Comparison of ENCODE assay signal across 8 cellular contexts in the genomic region with DNA sequence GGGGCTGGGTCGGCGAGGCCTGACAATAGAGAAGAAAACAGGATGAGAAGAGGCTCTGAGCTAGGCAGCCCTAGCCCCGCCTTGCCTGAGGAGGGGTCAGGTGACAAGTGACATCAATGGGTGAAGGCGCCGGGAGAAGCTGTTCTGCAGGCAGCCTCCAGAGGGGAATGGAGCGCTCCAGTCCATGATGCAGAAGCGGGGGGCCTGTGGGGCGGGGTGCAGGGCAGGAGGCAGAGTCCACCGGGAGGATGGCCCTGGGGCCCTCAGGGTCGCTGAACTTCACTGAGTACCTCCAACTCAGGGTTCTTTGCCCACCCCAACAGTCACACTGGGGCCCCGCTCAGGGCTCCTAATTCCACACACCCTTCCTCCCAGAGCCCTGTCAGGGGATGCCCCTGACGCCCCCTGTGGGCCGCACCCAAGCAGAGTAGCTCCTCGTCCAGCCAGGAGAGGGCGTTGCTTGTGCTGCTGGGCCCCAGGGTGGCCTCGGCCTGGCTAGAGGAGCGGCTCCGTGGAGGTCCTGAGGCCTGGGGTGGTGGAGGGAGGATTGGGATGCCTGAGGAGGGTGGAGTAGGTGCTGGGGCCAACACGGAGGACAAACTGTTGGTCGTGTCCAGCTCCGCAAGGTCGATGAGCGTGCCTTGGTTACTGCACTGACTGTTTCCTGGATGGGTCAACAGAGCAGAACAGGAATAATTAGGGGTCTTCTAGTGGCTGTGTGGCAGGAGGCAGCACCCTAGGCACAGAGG. TPM values are rescaled to one million over a fixed set of nuclear protein-coding genes. Genes with fewer than 3 reads are reported as not detected.
DNase-seq lines count a peak whose midpoint lies in the region; ATAC-seq and TF ChIP-seq lines count a peak whose summit lies in the region.

No MANE protein-coding gene starts in this region.

- H3K4me3 Mint-ChIP-seq in CD8-positive, alpha-beta T cell, result peak overlapping the region; percentile 8

- no peak overlapping the region for H3K4me3 ChIP-seq in CD8-positive, alpha-beta T cell (ENCODE audit: low read depth, low read length)
- no peak overlapping the region for H3K4me3 ChIP-seq in RWPE2 (ENCODE audit: severe bottlenecking)

- no peak for TF ChIP-seq POLR2A in GM18505 (IDR thresholded peaks at IDR 0.05; ENCODE audit: borderline replicate concordance, extremely low read depth, insufficient read depth, insufficient read length)

- CTCF ChIA-PET in CD8-positive, alpha-beta T cell (lab: Charles Lee), result interaction anchor here (0.9 to 6.0 kb wide), 8 partner anchors 9 to 172 kb away, joined by 3 to 38 read pairs (median 4); no protein-coding TSS in a partner anchor

- intact Hi-C loops in CD8-positive, alpha-beta T cell (cut with DNase I, micrococcal nuclease), result no loop called here

- POLR2A ChIA-PET in CD8-positive, alpha-beta T cell (lab: Charles Lee), result interaction anchor here (0.6 to 1.1 kb wide), 3 partner anchors 20 to 34 kb away, joined by 3 read pairs; no protein-coding TSS in a partner anchor

- peak overlapping the region; percentile 55 for H3K27ac Mint-ChIP-seq in CD8-positive, alpha-beta T cell

- H3K4me1 ChIP-seq in CD8-positive, alpha-beta T cell (ENCODE audit: insufficient read depth, low read length), result peaks cover 6% of the 10 kb centered on the region
- H3K4me1 ChIP-seq in RWPE2 (ENCODE audit: insufficient read depth, poor library complexity, severe bottlenecking), result no peaks in the 10 kb centered on the region

- H3K27me3 ChIP-seq in CD8-positive, alpha-beta T cell (ENCODE audit: insufficient read depth, low read length), result no peaks in the 10 kb centered on the region
- no peaks in the 10 kb centered on the region for H3K27me3 ChIP-seq in RWPE2 (ENCODE audit: insufficient read depth, poor library complexity, severe bottlenecking)

- H3K27ac ChIP-seq in CD8-positive, alpha-beta T cell (ENCODE audit: low read depth, low read length), result no peak overlapping the region
- H3K27ac ChIP-seq in RWPE2 (ENCODE audit: poor library complexity, severe bottlenecking), result no peak overlapping the region
- H3K27ac ChIP-seq in angular gyrus (ENCODE audit: low read depth, low read length), result peak overlapping the region; percentile 37

- DNase-seq in CD8-positive, alpha-beta T cell, result peak in 3 of 7 experiments; percentile 29 to 50 (median 36)
- DNase-seq in HT1080 (ENCODE audit: low read depth) (peak; percentile 20), RWPE2 (ENCODE audit: low spot score) (no peak), left kidney (ENCODE audit: low read depth, low spot score) (peak; percentile 65), superior temporal gyrus (ENCODE audit: extremely low spot score) (peak; percentile 49)

- no peaks in the 10 kb centered on the region for H3K27me3 Mint-ChIP-seq in CD8-positive, alpha-beta T cell (ENCODE audit: low read depth)

- peaks cover 73% of the 10 kb centered on the region for H3K36me3 ChIP-seq in CD8-positive, alpha-beta T cell (ENCODE audit: insufficient read depth, low read length)
- H3K36me3 ChIP-seq in RWPE2 (ENCODE audit: low read depth), result peaks cover 90% of the 10 kb centered on the region

- H3K36me3 Mint-ChIP-seq in CD8-positive, alpha-beta T cell, result peaks cover 83% of the 10 kb centered on the region

- TF ChIP-seq CTCF in CD8-positive, alpha-beta T cell (IDR thresholded peaks at IDR 0.05), result peak; percentile 46
- TF ChIP-seq CTCF in RWPE2 (IDR thresholded peaks at IDR 0.05; ENCODE audit: poor library complexity, severe bottlenecking), result peak; percentile 41

- H3K9me3 Mint-ChIP-seq in CD8-positive, alpha-beta T cell, result no peaks in the 10 kb centered on the region

- H3K4me1 Mint-ChIP-seq in CD8-positive, alpha-beta T cell (ENCODE audit: low read depth), result peaks cover 29% of the 10 kb centered on the region

- peak; percentile 13 for ATAC-seq in CD8-positive, alpha-beta T cell
- ATAC-seq in RWPE2 (ENCODE audit: low read depth), result peak; percentile 17; the same call in 2 of the 3 replicates
- no peak for ATAC-seq in GM18505 (IDR thresholded peaks at IDR 0.05; ENCODE audit: unreplicated experiment)
- no peak for ATAC-seq in GM21528 (IDR thresholded peaks at IDR 0.05; ENCODE audit: low FRiP score, unreplicated experiment)

- H3K9me3 ChIP-seq in CD8-positive, alpha-beta T cell (ENCODE audit: low read length), result no peaks in the 10 kb centered on the region
- no peaks in the 10 kb centered on the region for H3K9me3 ChIP-seq in RWPE2 (ENCODE audit: severe bottlenecking)

RNA-seq across cellular contexts. Expression of a gene that starts 20.8 kb away (rescaled TPM):
- 100 to 1,000 TPM; 103 to 107 TPM for total RNA-seq in CD8-positive, alpha-beta T cell
- 14.9 and 15.4 TPM in 2 replicates for total RNA-seq in HT1080 (2014; rRNA removed; shearing (Covaris generic))
- polyA plus RNA-seq in HT1080 (2015; cell fraction: cytosol; rRNA removed), result 17.3 and 19.1 TPM in 2 replicates
- polyA plus RNA-seq in HT1080 (2015; cell fraction: nucleus; rRNA removed), result 77.3 and 77.7 TPM in 2 replicates

RNA-seq across cellular contexts. Expression of a gene that starts 21.1 kb away (rescaled TPM):
- total RNA-seq in CD8-positive, alpha-beta T cell, result 10 to 100 TPM; 42.0 to 43.9 TPM
- total RNA-seq in HT1080 (2014; rRNA removed; shearing (Covaris generic)), result 123 and 139 TPM in 2 replicates
- polyA plus RNA-seq in HT1080 (2015; cell fraction: cytosol; rRNA removed), result 47.5 and 57.2 TPM in 2 replicates
- polyA plus RNA-seq in HT1080 (2015; cell fraction: nucleus; rRNA removed), result 39.8 and 44.4 TPM in 2 replicates

RNA-seq across cellular contexts. Expression of a gene that starts 30.5 kb away (rescaled TPM):
- total RNA-seq in CD8-positive, alpha-beta T cell, result 10 to 100 TPM; 30.9 to 32.7 TPM
- 13.1 and 20.7 TPM in 2 replicates for total RNA-seq in HT1080 (2014; rRNA removed; shearing (Covaris generic))
- polyA plus RNA-seq in HT1080 (2015; cell fraction: cytosol; rRNA removed), result 25.8 and 26.6 TPM in 2 replicates
- 17.2 TPM in 2 replicates for polyA plus RNA-seq in HT1080 (2015; cell fraction: nucleus; rRNA removed)

RNA-seq across cellular contexts. Expression of a gene that starts 35.1 kb away (rescaled TPM):
- total RNA-seq in CD8-positive, alpha-beta T cell, result 10 to 100 TPM; 57.4 to 65.3 TPM
- total RNA-seq in HT1080 (2014; rRNA removed; shearing (Covaris generic)), result 45.1 and 45.6 TPM in 2 replicates
- polyA plus RNA-seq in HT1080 (2015; cell fraction: cytosol; rRNA removed), result 30.7 and 37.7 TPM in 2 replicates
- 104 and 121 TPM in 2 replicates for polyA plus RNA-seq in HT1080 (2015; cell fraction: nucleus; rRNA removed)

RNA-seq across cellular contexts. Expression of a gene that starts 48.7 kb away (rescaled TPM):
- total RNA-seq in CD8-positive, alpha-beta T cell, result 10 to 100 TPM; 14.4 to 14.8 TPM
- total RNA-seq in HT1080 (2014; rRNA removed; shearing (Covaris generic)), result 31.1 and 32.0 TPM in 2 replicates
- 15.6 and 19.0 TPM in 2 replicates for polyA plus RNA-seq in HT1080 (2015; cell fraction: cytosol; rRNA removed)
- 10.6 and 14.4 TPM in 2 replicates for polyA plus RNA-seq in HT1080 (2015; cell fraction: nucleus; rRNA removed)

Comparison
In these comparisons a context has a peak if more than half of its experiments do, and no peak if none do; other contexts are left out.
1. ATAC-seq: peak in CD8-positive, alpha-beta T cell (single experiment) and RWPE2 (single experiment); none in GM18505 (single experiment) and GM21528 (single experiment).